16 cellular contexts compared by ENCODE assay signal in the genomic region with DNA sequence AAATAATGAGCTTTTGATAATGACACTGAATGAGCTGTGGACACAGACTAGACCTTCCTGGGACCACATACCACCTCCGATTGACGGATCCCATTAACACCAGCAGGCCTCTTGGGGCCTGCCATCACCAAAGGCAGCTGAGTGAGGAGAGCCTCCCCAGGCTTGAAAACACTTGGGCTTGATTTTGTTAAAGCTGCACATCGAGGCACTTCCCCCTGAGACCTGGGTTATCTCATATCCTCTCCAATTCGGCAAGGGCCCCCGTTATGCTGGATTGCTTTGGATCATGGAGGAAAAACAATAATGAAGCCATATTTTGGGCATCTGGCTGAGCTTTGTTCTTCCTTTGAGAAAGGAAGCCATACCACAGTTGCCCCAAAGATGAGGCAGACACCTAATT.
"Had no signal": no experiment of that assay in that cellular context is flagged by ENCODE, and none has a peak within 500 bp of the region (broad histone marks: within the 10 kb centered on the region; RNA-seq: fewer than 3 reads in every experiment).

No MANE protein-coding gene starts in this region.

- H3K36me3 ChIP-seq: heart right ventricle, neutrophil, ovary, suprapubic skin, thyroid gland had no signal

- ATAC-seq: esophagus mucosa; heart right ventricle; left colon; mucosa of descending colon; naive thymus-derived CD8-positive, alpha-beta T cell; right cardiac atrium; stimulated activated naive CD8-positive, alpha-beta T cell treated with anti-CD3 and anti-CD28 coated beads, Interleukin-15, Interleukin-2, amounts not matched to agents 100 U/mL and 50 U/mL, for 24 hours had no signal

- H3K9me3 ChIP-seq: heart right ventricle, mucosa of descending colon, neutrophil, ovary, suprapubic skin, thyroid gland had no signal

- H3K4me1 ChIP-seq: suprapubic skin had no signal

- H3K27me3 ChIP-seq: dorsolateral prefrontal cortex, neutrophil, ovary, thyroid gland had no signal

- DNase-seq: cortex of kidney; effector CD8-positive, alpha-beta T cell; heart right ventricle; mucosa of descending colon; naive thymus-derived CD8-positive, alpha-beta T cell; small intestine; stimulated activated CD4-positive, alpha-beta T cell treated with anti-CD3 and anti-CD28 coated beads, Interleukin-12 subunit alpha, Interleukin-12 subunit beta, amount 100 ng/mL, for 4 hours; stimulated activated naive CD8-positive, alpha-beta T cell treated with anti-CD3 and anti-CD28 coated beads, Interleukin-15, Interleukin-2, amounts not matched to agents 100 U/mL and 50 U/mL, for 24 hours; thyroid gland had no signal

- H3K27ac ChIP-seq: heart right ventricle, neutrophil, ovary, suprapubic skin, thyroid gland had no signal

- H3K4me3 ChIP-seq: dorsolateral prefrontal cortex, heart right ventricle, mucosa of descending colon, ovary, suprapubic skin, thyroid gland had no signal
